In genomic region chr6:129632081-129632758, GRCh38 we compare ENCODE assay signal across 17 cellular contexts.
"Had no signal": no experiment of that assay in that cellular context is flagged by ENCODE, and none has a peak within 500 bp of the region (broad histone marks: within the 10 kb centered on the region; RNA-seq: fewer than 3 reads in every experiment).

No MANE protein-coding gene starts in this region.

- H3K27me3 ChIP-seq: adrenal gland, dorsolateral prefrontal cortex, ovary, right lobe of liver, vagina had no signal

- ATAC-seq: activated naive CD4-positive, alpha-beta T cell treated with anti-CD3 and anti-CD28 coated beads, Interleukin-2, amount 50 U/mL, for 72 hours; naive thymus-derived CD8-positive, alpha-beta T cell; stimulated activated naive CD8-positive, alpha-beta T cell treated with anti-CD3 and anti-CD28 coated beads, Interleukin-15, amount 100 ng/mL, for 72 hours had no signal

- DNase-seq: activated CD4-positive, alpha-beta T cell treated with anti-CD3 and anti-CD28 coated beads for 1 hour; activated CD4-positive, alpha-beta T cell treated with anti-CD3 and anti-CD28 coated beads, Interleukin-2, amount 50 U/mL, for 4 hours; activated gamma-delta T cell; adrenal gland; caudate nucleus; dorsolateral prefrontal cortex; foreskin fibroblast; naive thymus-derived CD8-positive, alpha-beta T cell; ovary; right lobe of liver; stimulated activated CD4-positive, alpha-beta T cell treated with anti-CD3 and anti-CD28 coated beads, Interleukin-4, amount 100 ng/mL, for 1 hour; stimulated activated naive CD8-positive, alpha-beta T cell treated with anti-CD3 and anti-CD28 coated beads, Interleukin-15, amount 100 ng/mL, for 72 hours; trophoblast cell had no signal

- H3K4me1 ChIP-seq: right lobe of liver had no signal

- H3K9me3 ChIP-seq: adrenal gland, ovary, right lobe of liver, vagina had no signal

- H3K36me3 ChIP-seq: ovary, right lobe of liver, vagina had no signal

- H3K27ac ChIP-seq: adrenal gland, dorsolateral prefrontal cortex, epithelial cell of prostate, ovary, right lobe of liver, vagina had no signal

- H3K4me3 ChIP-seq: adrenal gland, dorsolateral prefrontal cortex, ovary, right lobe of liver, smooth muscle cell, vagina had no signal
